25 cellular contexts compared by ENCODE assay signal in genomic region chr4:100525689-100526088, GRCh38. TPM values are rescaled to one million over a fixed set of nuclear protein-coding genes. Genes with fewer than 3 reads are reported as not detected.
DNase-seq lines count a peak whose midpoint lies in the region; ATAC-seq and TF ChIP-seq lines count a peak whose summit lies in the region.
"Had no signal": no experiment of that assay in that cellular context is flagged by ENCODE, and none has a peak within 500 bp of the region (broad histone marks: within the 10 kb centered on the region; RNA-seq: fewer than 3 reads in every experiment).

No MANE protein-coding gene starts in this region.

- H3K27ac ChIP-seq in left ventricle myocardium inferior (replicated peaks) (peak overlapping the region; percentile 56), right atrium auricular region (no peak overlapping the region), skeletal muscle tissue (ENCODE audit: low read depth, low read length) (peak overlapping the region; percentile 54)
- H3K27ac ChIP-seq: BLaER1 treated with 17β-estradiol and CSF1 and Interleukin-3, amounts not matched to agents 10 nM and 100 nM; SJSA1 had no signal

- no peak overlapping the region for H3K9ac ChIP-seq in skeletal muscle tissue (ENCODE audit: low read depth in 1 of 3, low read length in 3 of 3)
- H3K9ac ChIP-seq: BLaER1 treated with 17β-estradiol and CSF1 and Interleukin-3, amounts not matched to agents 10 nM and 100 nM had no signal

- H3K4me1 Mint-ChIP-seq in nephron progenitor cell = no peaks in the 10 kb centered on the region

- no peak for ATAC-seq in activated CD4-positive, CD25-positive, alpha-beta regulatory T cell treated with anti-CD3 and anti-CD28 coated beads, Interleukin-2, amount 50 U/mL, for 24 hours
- ATAC-seq: GM12878, HCT116, PC-3 had no signal

- no peaks in the 10 kb centered on the region for H3K36me3 ChIP-seq in left ventricle myocardium inferior
- H3K36me3 ChIP-seq in right atrium auricular region = no peaks in the 10 kb centered on the region
- H3K36me3 ChIP-seq in skeletal muscle tissue (ENCODE audit: control insufficient read depth in 3 of 3, insufficient read depth in 3 of 3, low read length in 3 of 3) = no peaks in the 10 kb centered on the region
- H3K36me3 ChIP-seq: BLaER1 treated with 17β-estradiol and CSF1 and Interleukin-3, amounts not matched to agents 10 nM and 100 nM; SJSA1 had no signal

- no peak overlapping the region for H3K4me3 Mint-ChIP-seq in nephron progenitor cell
- H3K4me3 Mint-ChIP-seq: CD4-positive, alpha-beta T cell had no signal

- H3K27me3 ChIP-seq in left ventricle myocardium inferior (ENCODE audit: low read depth) = no peaks in the 10 kb centered on the region
- no peaks in the 10 kb centered on the region for H3K27me3 ChIP-seq in right atrium auricular region
- H3K27me3 ChIP-seq in skeletal muscle tissue (ENCODE audit: control insufficient read depth in 3 of 3, insufficient read depth in 3 of 3, low read length in 3 of 3) = no peaks in the 10 kb centered on the region
- H3K27me3 ChIP-seq: BLaER1 treated with 17β-estradiol and CSF1 and Interleukin-3, amounts not matched to agents 10 nM and 100 nM; SJSA1 had no signal

- no peak overlapping the region for H3K4me3 ChIP-seq in left ventricle myocardium inferior
- H3K4me3 ChIP-seq in right atrium auricular region = no peak overlapping the region
- H3K4me3 ChIP-seq in fibroblast of the aortic adventitia (ENCODE audit: low read depth, low read length) = no peak overlapping the region
- no peak overlapping the region for H3K4me3 ChIP-seq in skeletal muscle tissue (ENCODE audit: low read length in 3 of 3)
- H3K4me3 ChIP-seq: BLaER1 treated with 17β-estradiol and CSF1 and Interleukin-3, amounts not matched to agents 10 nM and 100 nM; GM12878; SJSA1 had no signal

- H3K36me3 Mint-ChIP-seq in nephron progenitor cell (ENCODE audit: low read depth) = peaks cover 8% of the 10 kb centered on the region

- intact Hi-C loops in left ventricle myocardium inferior (cut with micrococcal nuclease) = no loop called here

- H3K4me1 ChIP-seq in left ventricle myocardium inferior (peaks cover 7% of the 10 kb centered on the region), right atrium auricular region (no peaks in the 10 kb centered on the region), skeletal muscle tissue (ENCODE audit: control insufficient read depth in 3 of 3, insufficient read depth in 3 of 3, low read length in 3 of 3) (no peaks in the 10 kb centered on the region)
- H3K4me1 ChIP-seq: BLaER1 treated with 17β-estradiol and CSF1 and Interleukin-3, amounts not matched to agents 10 nM and 100 nM; SJSA1 had no signal

- TF ChIP-seq CTCF in left ventricle myocardium inferior (IDR thresholded peaks at IDR 0.05; ENCODE audit: borderline replicate concordance) (no peak), right atrium auricular region (IDR thresholded peaks at IDR 0.05) (no peak), fibroblast of the aortic adventitia (IDR thresholded peaks at IDR 0.05; ENCODE audit: insufficient read depth, low read length) (no peak), nephron progenitor cell (IDR thresholded peaks at IDR 0.05) (no peak)

- H3K27ac Mint-ChIP-seq in nephron progenitor cell = no peak overlapping the region
- H3K27ac Mint-ChIP-seq: CD4-positive, alpha-beta T cell had no signal

- DNase-seq in left ventricle myocardium inferior (no peak), right atrium auricular region (ENCODE audit: low spot score) (no peak), dermis microvascular lymphatic vessel endothelial cell (ENCODE audit: low read depth in 2 of 2) (peak; percentile 48 to 54), fibroblast of the aortic adventitia (ENCODE audit: low read depth) (peak; percentile 48), nephron progenitor cell (no peak), pons (ENCODE audit: low spot score) (no peak)
- DNase-seq: AML-193; CD4-positive, alpha-beta T cell; IMR-90; KG1; MM.1S; NCI-H2029; NCI-H446; NCI-H524 treated with DMSO at 0.1 percent for 48 hours; NCI-H774; PC-3 had no signal

- peaks cover 35% of the 10 kb centered on the region for H3K9me3 Mint-ChIP-seq in nephron progenitor cell

- peaks cover 2% of the 10 kb centered on the region for H3K27me3 Mint-ChIP-seq in nephron progenitor cell (ENCODE audit: low read depth, poor library complexity)
- H3K27me3 Mint-ChIP-seq: CD4-positive, alpha-beta T cell had no signal

- H3K9me3 ChIP-seq in left ventricle myocardium inferior (replicated peaks) (peaks cover 42% of the 10 kb centered on the region), right atrium auricular region (peaks cover 0 to 5% of the 10 kb centered on the region in 2 donors), skeletal muscle tissue (ENCODE audit: control insufficient read depth in 3 of 3, low read length in 3 of 3) (no peaks in the 10 kb centered on the region)
- H3K9me3 ChIP-seq: SJSA1 had no signal

RNA-seq across cellular contexts. Expression of gene EMCN, which starts 7.9 kb away (rescaled TPM):
- 43.6 TPM for total RNA-seq in left ventricle myocardium inferior
- total RNA-seq in right atrium auricular region = 10 to 100 TPM; 41.2 to 66.4 TPM
- total RNA-seq in dermis microvascular lymphatic vessel endothelial cell = 44.3 and 54.9 TPM in 2 replicates
- total RNA-seq in fibroblast of the aortic adventitia (ENCODE audit: low replicate concordance) = 0.90 and 0.99 TPM in 2 replicates
- 10.4 TPM for total RNA-seq in skeletal muscle tissue
- total RNA-seq: CD4-positive, alpha-beta T cell; Daoy; G401; GM12878; H1; IMR-90; PC-3; SJSA1 had no signal

Comparison
In these comparisons a context has a peak if more than half of its experiments do, and no peak if none do; other contexts are left out.
1. H3K27ac ChIP-seq: peak in left ventricle myocardium inferior (single experiment) and skeletal muscle tissue (single experiment); none in right atrium auricular region (0 of 2).
2. DNase-seq: peak in dermis microvascular lymphatic vessel endothelial cell (2 of 2) and fibroblast of the aortic adventitia (single experiment); none in left ventricle myocardium inferior (single experiment), right atrium auricular region (single experiment), nephron progenitor cell (single experiment) and pons (single experiment).